ENCODE assay signal across 1 cellular context in genomic region chr12:56079729-56080555, GRCh38.
TF ChIP-seq lines count a peak whose summit lies in the region.

Gene ERBB3, plus strand, starts transcription at chr12:56080165. Its CDS starts 136 bp downstream, at chr12:56080301.

TF ChIP-seq in HEK293, 187 proteins besides CTCF, POLR2A, EP300 and RAD21 (continued from another document):
- TF ChIP-seq, protein P1, sequence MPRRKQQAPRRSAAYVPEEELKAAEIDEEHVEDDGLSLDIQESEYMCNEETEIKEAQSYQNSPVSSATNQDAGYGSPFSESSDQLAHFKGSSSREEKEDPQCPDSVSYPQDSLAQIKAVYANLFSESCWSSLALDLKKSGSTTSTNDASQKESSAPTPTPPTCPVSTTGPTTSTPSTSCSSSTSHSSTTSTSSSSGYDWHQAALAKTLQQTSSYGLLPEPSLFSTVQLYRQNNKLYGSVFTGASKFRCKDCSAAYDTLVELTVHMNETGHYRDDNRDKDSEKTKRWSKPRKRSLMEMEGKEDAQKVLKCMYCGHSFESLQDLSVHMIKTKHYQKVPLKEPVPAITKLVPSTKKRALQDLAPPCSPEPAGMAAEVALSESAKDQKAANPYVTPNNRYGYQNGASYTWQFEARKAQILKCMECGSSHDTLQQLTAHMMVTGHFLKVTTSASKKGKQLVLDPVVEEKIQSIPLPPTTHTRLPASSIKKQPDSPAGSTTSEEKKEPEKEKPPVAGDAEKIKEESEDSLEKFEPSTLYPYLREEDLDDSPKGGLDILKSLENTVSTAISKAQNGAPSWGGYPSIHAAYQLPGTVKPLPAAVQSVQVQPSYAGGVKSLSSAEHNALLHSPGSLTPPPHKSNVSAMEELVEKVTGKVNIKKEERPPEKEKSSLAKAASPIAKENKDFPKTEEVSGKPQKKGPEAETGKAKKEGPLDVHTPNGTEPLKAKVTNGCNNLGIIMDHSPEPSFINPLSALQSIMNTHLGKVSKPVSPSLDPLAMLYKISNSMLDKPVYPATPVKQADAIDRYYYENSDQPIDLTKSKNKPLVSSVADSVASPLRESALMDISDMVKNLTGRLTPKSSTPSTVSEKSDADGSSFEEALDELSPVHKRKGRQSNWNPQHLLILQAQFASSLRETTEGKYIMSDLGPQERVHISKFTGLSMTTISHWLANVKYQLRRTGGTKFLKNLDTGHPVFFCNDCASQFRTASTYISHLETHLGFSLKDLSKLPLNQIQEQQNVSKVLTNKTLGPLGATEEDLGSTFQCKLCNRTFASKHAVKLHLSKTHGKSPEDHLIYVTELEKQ (tag by site-specific recombination; IDR thresholded peaks at IDR 0.05; ENCODE audit: borderline replicate concordance), result peak; percentile 79; the same call in 1 of the 2 replicates
- no peak for TF ChIP-seq ZNF311 (tag by site-specific recombination; IDR thresholded peaks at IDR 0.05; ENCODE audit: borderline replicate concordance)
- TF ChIP-seq ZNF146 (tag by site-specific recombination; IDR thresholded peaks at IDR 0.05), result no peak
- TF ChIP-seq, protein P2, sequence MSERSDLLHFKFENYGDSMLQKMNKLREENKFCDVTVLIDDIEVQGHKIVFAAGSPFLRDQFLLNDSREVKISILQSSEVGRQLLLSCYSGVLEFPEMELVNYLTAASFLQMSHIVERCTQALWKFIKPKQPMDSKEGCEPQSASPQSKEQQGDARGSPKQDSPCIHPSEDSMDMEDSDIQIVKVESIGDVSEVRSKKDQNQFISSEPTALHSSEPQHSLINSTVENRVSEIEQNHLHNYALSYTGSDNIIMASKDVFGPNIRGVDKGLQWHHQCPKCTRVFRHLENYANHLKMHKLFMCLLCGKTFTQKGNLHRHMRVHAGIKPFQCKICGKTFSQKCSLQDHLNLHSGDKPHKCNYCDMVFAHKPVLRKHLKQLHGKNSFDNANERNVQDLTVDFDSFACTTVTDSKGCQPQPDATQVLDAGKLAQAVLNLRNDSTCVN (tag by site-specific recombination; optimal IDR thresholded peaks at IDR 0.05), result peak; percentile 91
- no peak for TF ChIP-seq RBAK (tag by site-specific recombination; IDR thresholded peaks at IDR 0.05)
- no peak for TF ChIP-seq ZNF23 (tag by site-specific recombination; IDR thresholded peaks at IDR 0.05; ENCODE audit: borderline replicate concordance)
- TF ChIP-seq YY1 (tag by site-specific recombination; IDR thresholded peaks at IDR 0.05), result no peak
- peak; percentile 83 for TF ChIP-seq ZNF2 (tag by site-specific recombination; IDR thresholded peaks at IDR 0.05)
- TF ChIP-seq ZNF175 (tag by site-specific recombination; IDR thresholded peaks at IDR 0.05), result no peak
- TF ChIP-seq ZNF692 (tag by site-specific recombination; IDR thresholded peaks at IDR 0.05), result peak; percentile 87
- no peak for TF ChIP-seq ZNF549 (tag by site-specific recombination; IDR thresholded peaks at IDR 0.05)
- 0 out of 2 replicates have a peak, but pooled peaks have one; percentile 14 for TF ChIP-seq ZNF558 (tag by site-specific recombination; IDR thresholded peaks at IDR 0.05)
- TF ChIP-seq ZNF366 (tag by site-specific recombination; conservative IDR thresholded peaks at IDR 0.05), result peak; percentile 99
- TF ChIP-seq ZNF292 (tag by site-specific recombination; IDR thresholded peaks at IDR 0.05; ENCODE audit: borderline replicate concordance, low read depth), result no peak
- TF ChIP-seq, protein P3, sequence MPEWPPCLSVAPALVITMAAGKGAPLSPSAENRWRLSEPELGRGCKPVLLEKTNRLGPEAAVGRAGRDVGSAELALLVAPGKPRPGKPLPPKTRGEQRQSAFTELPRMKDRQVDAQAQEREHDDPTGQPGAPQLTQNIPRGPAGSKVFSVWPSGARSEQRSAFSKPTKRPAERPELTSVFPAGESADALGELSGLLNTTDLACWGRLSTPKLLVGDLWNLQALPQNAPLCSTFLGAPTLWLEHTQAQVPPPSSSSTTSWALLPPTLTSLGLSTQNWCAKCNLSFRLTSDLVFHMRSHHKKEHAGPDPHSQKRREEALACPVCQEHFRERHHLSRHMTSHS (tag by site-specific recombination; IDR thresholded peaks at IDR 0.05), result no peak
- TF ChIP-seq ZNF707 (tag by site-specific recombination; IDR thresholded peaks at IDR 0.05), result no peak
- TF ChIP-seq ZNF157 (tag by site-specific recombination; IDR thresholded peaks at IDR 0.05), result no peak
- no peak for TF ChIP-seq ZNF302 (tag by site-specific recombination; IDR thresholded peaks at IDR 0.05; ENCODE audit: low read depth)
- TF ChIP-seq ZNF248 (tag by site-specific recombination; IDR thresholded peaks at IDR 0.05), result no peak
- peak; percentile 93 for TF ChIP-seq HIC1 (tag by site-specific recombination; IDR thresholded peaks at IDR 0.05)
- TF ChIP-seq ZNF10 (tag by site-specific recombination; IDR thresholded peaks at IDR 0.05), result peak; percentile 49; the same call in 1 of the 2 replicates
- TF ChIP-seq ZNF701 (tag by site-specific recombination; IDR thresholded peaks at IDR 0.05), result 0 out of 2 replicates have a peak, but pooled peaks have one; percentile 33
- peak; percentile 100 for TF ChIP-seq ZNF398 (tag by site-specific recombination; IDR thresholded peaks at IDR 0.05)
- TF ChIP-seq ZSCAN16 (tag by site-specific recombination; IDR thresholded peaks at IDR 0.05), result peak; percentile 72; the same call in 1 of the 2 replicates
- TF ChIP-seq SALL2 (tag by site-specific recombination; IDR thresholded peaks at IDR 0.05; ENCODE audit: borderline replicate concordance), result no peak
- no peak for TF ChIP-seq ZNF473 (tag by site-specific recombination; IDR thresholded peaks at IDR 0.05)
- TF ChIP-seq ZNF623 (tag by site-specific recombination; IDR thresholded peaks at IDR 0.05), result peak; percentile 31; the same call in 1 of the 2 replicates
- TF ChIP-seq ZNF830 (tag by site-specific recombination; IDR thresholded peaks at IDR 0.05; ENCODE audit: low read depth), result no peak
- TF ChIP-seq ZNF670 (tag by site-specific recombination; IDR thresholded peaks at IDR 0.05; ENCODE audit: low read depth), result no peak
- peak; percentile 82 for TF ChIP-seq ZNF335 (tag by site-specific recombination; conservative IDR thresholded peaks at IDR 0.05)
- peak; percentile 76; the same call in 1 of the 2 replicates for TF ChIP-seq ZNF76 (tag by site-specific recombination; IDR thresholded peaks at IDR 0.05; ENCODE audit: borderline replicate concordance, low read depth)
- peak; percentile 100 for TF ChIP-seq KLF9 (tag by site-specific recombination; IDR thresholded peaks at IDR 0.05; ENCODE audit: low read depth)
- TF ChIP-seq ZNF426 (tag by site-specific recombination; IDR thresholded peaks at IDR 0.05), result no peak
- no peak for TF ChIP-seq ZNF354C (tag by site-specific recombination; IDR thresholded peaks at IDR 0.05; ENCODE audit: borderline replicate concordance, low read depth)
- peak; percentile 93 for TF ChIP-seq ZSCAN23 (tag by site-specific recombination; IDR thresholded peaks at IDR 0.05)
- TF ChIP-seq ZNF768 (tag by site-specific recombination; IDR thresholded peaks at IDR 0.05), result no peak; the same call in 1 of the 2 replicates
- TF ChIP-seq ZNF555 (tag by site-specific recombination; conservative IDR thresholded peaks at IDR 0.05), result no peak
- TF ChIP-seq ZNF394 (tag by site-specific recombination; IDR thresholded peaks at IDR 0.05; ENCODE audit: borderline replicate concordance), result peak; percentile 57; the same call in 1 of the 2 replicates
- TF ChIP-seq ZNF214 (tag by site-specific recombination; IDR thresholded peaks at IDR 0.05; ENCODE audit: borderline replicate concordance), result no peak
- TF ChIP-seq REPIN1 (tag by site-specific recombination; IDR thresholded peaks at IDR 0.05; ENCODE audit: low read depth), result no peak
- no peak for TF ChIP-seq ZNF121 (tag by site-specific recombination; IDR thresholded peaks at IDR 0.05)
- TF ChIP-seq ZNF324 (tag by site-specific recombination; IDR thresholded peaks at IDR 0.05), result peak; percentile 98
- no peak for TF ChIP-seq ZNF664 (tag by site-specific recombination; IDR thresholded peaks at IDR 0.05)
- no peak for TF ChIP-seq ZNF350 (tag by site-specific recombination; IDR thresholded peaks at IDR 0.05)
- no peak for TF ChIP-seq MEIS1 (CRISPR knock-in tag; IDR thresholded peaks at IDR 0.05; ENCODE audit: borderline replicate concordance)
- peak; percentile 92; the same call in 1 of the 2 replicates for TF ChIP-seq ZBTB1 (tag by site-specific recombination; IDR thresholded peaks at IDR 0.05)
